15 cellular contexts compared by ENCODE assay signal in genomic region chr22:37063436-37064420, GRCh38. TPM values are rescaled to one million over a fixed set of nuclear protein-coding genes. Genes with fewer than 3 reads are reported as not detected.
A peak's percentile ranks its signal among the peaks of the same experiment; 100 is the strongest.
DNase-seq lines count a peak whose midpoint lies in the region; ATAC-seq and TF ChIP-seq lines count a peak whose summit lies in the region.
"Had no signal": no experiment of that assay in that cellular context is flagged by ENCODE, and none has a peak within 500 bp of the region (broad histone marks: within the 10 kb centered on the region; RNA-seq: fewer than 3 reads in every experiment).

No MANE protein-coding gene starts in this region.

- peaks cover 0 to 89% (median 16%) of the 10 kb centered on the region in 11 experiments; a peak in 12 of 22 replicates for H4K20me1 ChIP-seq in BLaER1 treated with 17β-estradiol and CSF1 and Interleukin-3, amounts not matched to agents 10 nM and 100 nM

- H3K27ac Mint-ChIP-seq in WTC11 = no peak overlapping the region
- H3K27ac Mint-ChIP-seq: B cell, natural killer cell had no signal

- peaks cover 36% of the 10 kb centered on the region for H3K27me3 Mint-ChIP-seq in WTC11 (ENCODE audit: low read depth)

- no peak overlapping the region for H3K4me3 ChIP-seq in BLaER1 treated with 17β-estradiol and CSF1 and Interleukin-3, amounts not matched to agents 10 nM and 100 nM
- H3K4me3 ChIP-seq: GM23248, vagina had no signal

- peak overlapping the region in 8 of 11 experiments; percentile 49 to 75 (median 66); a peak in 16 of 22 replicates for H3K4me2 ChIP-seq in BLaER1 treated with 17β-estradiol and CSF1 and Interleukin-3, amounts not matched to agents 10 nM and 100 nM

- TF ChIP-seq CTCF in WTC11 (IDR thresholded peaks at IDR 0.05) (no peak), GM13976 (IDR thresholded peaks at IDR 0.05; ENCODE audit: borderline replicate concordance, control extremely low read depth, extremely low read depth, insufficient read depth, missing control alignments) (no peak)

- POLR2A ChIA-PET in WTC11 (lab: Charles Lee) = no interaction called here

- H3K36me3 ChIP-seq in BLaER1 treated with 17β-estradiol and CSF1 and Interleukin-3, amounts not matched to agents 10 nM and 100 nM = peaks cover 3 to 36% (median 24%) of the 10 kb centered on the region in 11 experiments; a peak in 20 of 22 replicates

- no peaks in the 10 kb centered on the region for H3K9me3 ChIP-seq in BLaER1 treated with 17β-estradiol and CSF1 and Interleukin-3, amounts not matched to agents 10 nM and 100 nM (replicated peaks in 1 of 11)
- H3K9me3 ChIP-seq: vagina had no signal

- peaks cover 0 to 48% (median 44%) of the 10 kb centered on the region in 10 experiments; a peak in 18 of 20 replicates for H3K4me1 ChIP-seq in BLaER1 treated with 17β-estradiol and CSF1 and Interleukin-3, amounts not matched to agents 10 nM and 100 nM
- H3K4me1 ChIP-seq: vagina had no signal

- DNase-seq in DMS79 treated with DMSO at 0.1 percent for 48 hours (lab: John Stamatoyannopoulos, UW) = peak; percentile 56
- peak; percentile 35 for DNase-seq in NCI-H2107 treated with DMSO at 0.1 percent for 48 hours (lab: John Stamatoyannopoulos, UW; ENCODE audit: unreplicated experiment)
- no peak for DNase-seq in WTC11 (ENCODE audit: low spot score)
- DNase-seq in NCI-H1048 (lab: John Stamatoyannopoulos, UW) = no peak
- DNase-seq in GM13976 (ENCODE audit: low spot score) = no peak
- DNase-seq in kidney glomerular epithelial cell (lab: John Stamatoyannopoulos, UW) = no peak
- DNase-seq: GM23248, IMR-90, natural killer cell, T-helper 2 cell had no signal

- H3K27me3 ChIP-seq in BLaER1 treated with 17β-estradiol and CSF1 and Interleukin-3, amounts not matched to agents 10 nM and 100 nM = peaks cover 6 to 14% (median 11%) of the 10 kb centered on the region in 11 experiments
- H3K27me3 ChIP-seq: vagina had no signal

- no peak overlapping the region for H3K27ac ChIP-seq in BLaER1 treated with 17β-estradiol and CSF1 and Interleukin-3, amounts not matched to agents 10 nM and 100 nM
- H3K27ac ChIP-seq: GM23248, vagina had no signal

- CTCF ChIA-PET in WTC11 (lab: Charles Lee) = interaction anchor here (0.8 to 1.6 kb wide), 6 partner anchors 17 to 196 kb away, joined by 3 to 4 read pairs (median 3); no protein-coding TSS in a partner anchor

- in situ Hi-C loops in GM13976 (cut with MboI; ENCODE audit: low sequenced_read_pairs, unreplicated experiment) = no loop called here

- no peak overlapping the region for H3K4me3 Mint-ChIP-seq in WTC11
- H3K4me3 Mint-ChIP-seq: B cell, natural killer cell had no signal

- no peaks in the 10 kb centered on the region for H3K9me3 Mint-ChIP-seq in WTC11
- H3K9me3 Mint-ChIP-seq: natural killer cell had no signal

- H3K36me3 Mint-ChIP-seq in WTC11 = no peaks in the 10 kb centered on the region
- H3K36me3 Mint-ChIP-seq: natural killer cell had no signal

- H3K4me1 Mint-ChIP-seq in WTC11 = peaks cover 19% of the 10 kb centered on the region
- H3K4me1 Mint-ChIP-seq: B cell, natural killer cell had no signal

- 0 out of 22 replicates have a peak overlapping the region, but pooled peaks of 2 of the 11 experiments have one; percentile 13 to 30 for H3K9ac ChIP-seq in BLaER1 treated with 17β-estradiol and CSF1 and Interleukin-3, amounts not matched to agents 10 nM and 100 nM
- H3K9ac ChIP-seq: GM23248 had no signal

- ATAC-seq in WTC11 (no peak), HG03442 (IDR thresholded peaks at IDR 0.05; ENCODE audit: unreplicated experiment) (no peak)
- ATAC-seq: natural killer cell had no signal

TF ChIP-seq in WTC11, 78 proteins besides CTCF, POLR2A, EP300 and RAD21:
- TF ChIP-seq ZNF263 (CRISPR knock-in tag; IDR thresholded peaks at IDR 0.05; ENCODE audit: low read depth) = 0 out of 2 replicates have a peak, but pooled peaks have one; percentile 41
- TF ChIP-seq JAZF1 (CRISPR knock-in tag; IDR thresholded peaks at IDR 0.05) = no peak

RNA-seq across cellular contexts. Expression of gene KCTD17, which starts 12.2 kb away (rescaled TPM):
- 29.4 to 36.3 TPM (median 31.5 TPM) in 3 replicates for total RNA-seq in WTC11 (2021)

RNA-seq across cellular contexts. Expression of gene MPST, which starts 44.2 kb away (rescaled TPM):
- 86.6 to 101 TPM (median 98.7 TPM) in 3 replicates for total RNA-seq in WTC11 (2021)

RNA-seq across cellular contexts. Expression of gene TST, which starts 44.5 kb away (rescaled TPM):
- total RNA-seq in WTC11 (2021) = 24.4 to 33.3 TPM (median 32.8 TPM) in 3 replicates

RNA-seq across cellular contexts. Expression of gene TMPRSS6, which starts 45.8 kb away (rescaled TPM):
- total RNA-seq in WTC11 (2021) = 0.11 to 0.14 TPM in 2 of 3 replicates, not detected in the other
- total RNA-seq: astrocyte, B cell, GM23248, IMR-90, vagina had no signal

Comparison
In these comparisons a context has a peak if more than half of its experiments do, and no peak if none do; other contexts are left out.
1. DNase-seq: peak in DMS79 treated with DMSO at 0.1 percent for 48 hours (single experiment) and NCI-H2107 treated with DMSO at 0.1 percent for 48 hours (single experiment); none in WTC11 (single experiment), NCI-H1048 (single experiment), GM13976 (single experiment) and kidney glomerular epithelial cell (single experiment).